8 cellular contexts compared by ENCODE assay signal in the genomic region with DNA sequence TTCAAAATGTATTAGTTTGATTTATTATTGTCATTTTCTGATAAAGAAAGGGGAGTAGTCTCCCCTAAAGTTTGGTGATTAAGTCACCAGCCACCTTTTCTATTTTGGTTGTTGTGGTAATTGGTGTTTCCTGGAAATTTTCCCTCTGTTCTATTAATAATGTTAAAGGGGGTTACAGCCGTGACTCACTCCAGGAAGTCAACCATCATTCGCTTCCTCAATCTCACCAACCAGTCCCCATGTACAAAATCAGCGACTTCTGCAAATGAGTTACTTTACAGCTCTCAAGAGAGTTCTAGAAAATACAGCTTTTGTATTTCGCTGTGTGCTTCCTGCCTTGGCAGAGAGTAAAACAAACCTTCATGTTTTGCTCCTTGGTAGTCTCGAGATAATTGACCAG.
DNase-seq lines count a peak whose midpoint lies in the region; ATAC-seq, FAIRE-seq and TF ChIP-seq lines count a peak whose summit lies in the region.

No MANE protein-coding gene starts in this region.

- H3K4me1 Mint-ChIP-seq in activated naive CD4-positive, alpha-beta T cell treated with anti-CD3 and anti-CD28 coated beads, Interleukin-2, amount 50 U/mL, for 24 hours = peaks cover 46% of the 10 kb centered on the region

- no peak for TF ChIP-seq POLR2A in GM12891 (IDR thresholded peaks at IDR 0.05; ENCODE audit: low read depth, low read length)

- no peak for DNase-seq in GM12891 (ENCODE audit: insufficient read length, low spot score)
- DNase-seq in psoas muscle = no peak
- DNase-seq in mesendoderm = no peak
- DNase-seq in H7 = no peak
- DNase-seq in COLO829 (ENCODE audit: low spot score) = no peak

- H3K36me3 ChIP-seq in KOPT-K1 (ENCODE audit: insufficient read depth, low read length) = no peaks in the 10 kb centered on the region
- H3K36me3 ChIP-seq in psoas muscle (ENCODE audit: insufficient read depth in 1 of 2, low read depth in 1 of 2) = peaks cover 0 to 6% of the 10 kb centered on the region in 2 donors
- H3K36me3 ChIP-seq in mesendoderm (ENCODE audit: control insufficient read depth, insufficient read depth, low read length) = no peaks in the 10 kb centered on the region
- H3K36me3 ChIP-seq in H7 (replicated peaks; ENCODE audit: control insufficient read depth, insufficient read depth, low read length) = no peaks in the 10 kb centered on the region

- H4K5ac ChIP-seq in mesendoderm (ENCODE audit: low read length) = no peak overlapping the region

- H2AK5ac ChIP-seq in mesendoderm (ENCODE audit: low read length) = no peak overlapping the region

- H3K4ac ChIP-seq in mesendoderm (ENCODE audit: low read depth, low read length) = no peak overlapping the region

- H3K27ac Mint-ChIP-seq in activated naive CD4-positive, alpha-beta T cell treated with anti-CD3 and anti-CD28 coated beads, Interleukin-2, amount 50 U/mL, for 24 hours = peak overlapping the region; percentile 91

- WGBS in psoas muscle, 3 donors = 51 to 60% (median 55%) methylated on average over 5 of the region's 5 CpGs
- WGBS in mesendoderm (ENCODE audit: extremely low coverage, insufficient coverage, low lambda C conversion rate) = no CpG with 5 or more reads among the region's 5 CpGs

- intact Hi-C loops in psoas muscle (cut with DNase I) = no loop called here

- peaks cover 25% of the 10 kb centered on the region for H3K4me1 ChIP-seq in psoas muscle
- no peaks in the 10 kb centered on the region for H3K4me1 ChIP-seq in mesendoderm (ENCODE audit: control insufficient read depth, low read depth, low read length)

- peak overlapping the region; percentile 65 for H3K4me3 Mint-ChIP-seq in activated naive CD4-positive, alpha-beta T cell treated with anti-CD3 and anti-CD28 coated beads, Interleukin-2, amount 50 U/mL, for 24 hours

- H3K9ac ChIP-seq in mesendoderm (ENCODE audit: low read length) = no peak overlapping the region

- H2BK5ac ChIP-seq in mesendoderm (ENCODE audit: low read length) = no peak overlapping the region

- H2BK15ac ChIP-seq in mesendoderm (replicated peaks; ENCODE audit: low read depth) = no peak overlapping the region

- no peak for TF ChIP-seq CTCF in psoas muscle (IDR thresholded peaks at IDR 0.05)

- H3K27me3 ChIP-seq in psoas muscle (ENCODE audit: insufficient read depth in 3 of 3, low read length in 2 of 3) = no peaks in the 10 kb centered on the region
- H3K27me3 ChIP-seq in mesendoderm (ENCODE audit: insufficient read depth, low read length, poor library complexity) = no peaks in the 10 kb centered on the region
- H3K27me3 ChIP-seq in H7 (ENCODE audit: control insufficient read depth, insufficient read depth, low read length) = no peaks in the 10 kb centered on the region

- no peak overlapping the region for H3K4me2 ChIP-seq in mesendoderm (ENCODE audit: low read length)

- H3K36me3 Mint-ChIP-seq in activated naive CD4-positive, alpha-beta T cell treated with anti-CD3 and anti-CD28 coated beads, Interleukin-2, amount 50 U/mL, for 24 hours = peaks cover 15% of the 10 kb centered on the region

- H3K56ac ChIP-seq in mesendoderm (ENCODE audit: low read length) = no peak overlapping the region

- H3K4me3 ChIP-seq in psoas muscle (no peak overlapping the region), mesendoderm (ENCODE audit: low read length) (no peak overlapping the region), H7 (ENCODE audit: insufficient read depth, low read depth, low read length) (no peak overlapping the region)

- no peak overlapping the region for H3K18ac ChIP-seq in mesendoderm (ENCODE audit: low read length)

- ATAC-seq in GM21717 (IDR thresholded peaks at IDR 0.05; ENCODE audit: unreplicated experiment) = peak; percentile 86
- ATAC-seq in psoas muscle = peak in 3 of 4 donors; percentile 28 to 69 (median 54)

- peaks cover 4% of the 10 kb centered on the region for H3K9me3 Mint-ChIP-seq in activated naive CD4-positive, alpha-beta T cell treated with anti-CD3 and anti-CD28 coated beads, Interleukin-2, amount 50 U/mL, for 24 hours

- H3K79me2 ChIP-seq in mesendoderm (ENCODE audit: control insufficient read depth, insufficient read depth, low read length) = no peaks in the 10 kb centered on the region

- H3K27me3 Mint-ChIP-seq in activated naive CD4-positive, alpha-beta T cell treated with anti-CD3 and anti-CD28 coated beads, Interleukin-2, amount 50 U/mL, for 24 hours = no peaks in the 10 kb centered on the region

- no peak overlapping the region for H3K23ac ChIP-seq in mesendoderm (ENCODE audit: low read length)

- H3K79me1 ChIP-seq in mesendoderm (ENCODE audit: low read length) = no peaks in the 10 kb centered on the region

- no peak overlapping the region for H4K8ac ChIP-seq in mesendoderm (ENCODE audit: low read depth, low read length)

- peak overlapping the region; percentile 34 for H3K27ac ChIP-seq in KOPT-K1 (ENCODE audit: low read depth, low read length, poor library complexity, severe bottlenecking)
- H3K27ac ChIP-seq in psoas muscle = peak overlapping the region; percentile 43
- no peak overlapping the region for H3K27ac ChIP-seq in mesendoderm (ENCODE audit: low read depth, low read length)

- H3K9me3 ChIP-seq in KOPT-K1 (ENCODE audit: insufficient read depth, low read length, poor library complexity, severe bottlenecking) (no peaks in the 10 kb centered on the region), psoas muscle (no peaks in the 10 kb centered on the region)

- no peak overlapping the region for H2BK120ac ChIP-seq in mesendoderm (ENCODE audit: low read depth, low read length)

- FAIRE-seq in GM12891 (lab: Jason Lieb, UNC) = peak; percentile 69

TF ChIP-seq in GM12891, 5 proteins besides CTCF, POLR2A, EP300 and RAD21:
- TF ChIP-seq TAF1 (IDR thresholded peaks at IDR 0.05; ENCODE audit: low read depth, low read length) = no peak
- TF ChIP-seq SPI1 (IDR thresholded peaks at IDR 0.05; ENCODE audit: low read depth, low read length) = peak; percentile 79
